In genomic region chr2:63976125-63976510, GRCh38 we compare ENCODE assay signal across 1 cellular context.
TF ChIP-seq lines count a peak whose summit lies in the region.

No MANE protein-coding gene starts in this region.

TF ChIP-seq in GM12878, 131 proteins besides CTCF, POLR2A, EP300 and RAD21:
- no peak for TF ChIP-seq NFYA (IDR thresholded peaks at IDR 0.05; ENCODE audit: borderline replicate concordance, low read depth, low read length)
- TF ChIP-seq PAX5 (IDR thresholded peaks at IDR 0.05; ENCODE audit: borderline replicate concordance, low read depth, low read length), result peak; percentile 86; the same call in 1 of the 2 replicates
- TF ChIP-seq RBBP5 (conservative IDR thresholded peaks at IDR 0.05), result no peak
- no peak for TF ChIP-seq YY1 (IDR thresholded peaks at IDR 0.05; ENCODE audit: low read depth, low read length)
